ENCODE assay signal across 11 cellular contexts in the genomic region with DNA sequence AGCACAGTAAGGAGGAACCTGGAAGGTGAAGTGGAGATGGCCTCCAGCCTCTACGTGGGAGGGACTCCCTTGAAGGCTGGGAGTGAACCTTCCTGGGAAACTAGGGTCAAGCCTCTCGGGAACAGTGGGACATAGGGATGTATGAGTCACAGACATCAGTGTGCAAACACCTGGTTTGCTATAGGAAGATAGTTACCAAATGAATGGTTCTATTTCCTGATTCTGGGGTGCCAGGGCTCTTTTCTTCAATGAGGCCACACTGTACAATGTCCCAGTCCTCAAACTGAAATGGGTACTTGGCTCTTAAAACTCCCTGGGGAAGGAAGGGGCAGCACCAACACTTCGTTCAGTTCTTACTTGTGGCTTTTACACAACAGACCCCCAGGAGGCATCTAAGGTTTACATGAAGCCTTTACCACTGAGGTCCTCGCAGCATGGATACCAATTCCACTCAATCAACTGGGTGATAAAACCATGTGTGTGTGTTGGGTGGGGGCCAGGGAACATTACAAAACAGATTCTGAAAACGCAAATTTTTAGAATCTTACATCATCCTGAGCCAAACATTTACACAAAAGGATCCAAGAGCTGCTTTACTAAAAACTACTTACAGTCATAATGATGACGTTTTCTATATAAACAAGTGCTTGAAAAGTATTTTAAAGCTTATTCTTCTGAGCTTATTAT. TPM values are rescaled to one million over a fixed set of nuclear protein-coding genes. Genes with fewer than 3 reads are reported as not detected.
DNase-seq lines count a peak whose midpoint lies in the region; ATAC-seq and TF ChIP-seq lines count a peak whose summit lies in the region.
"Had no signal": no experiment of that assay in that cellular context is flagged by ENCODE, and none has a peak within 500 bp of the region (broad histone marks: within the 10 kb centered on the region; RNA-seq: fewer than 3 reads in every experiment).

No MANE protein-coding gene starts in this region.

- H2BK20ac ChIP-seq in IMR-90 (ENCODE audit: low read depth, low read length) = peak overlapping the region; percentile 98

- TF ChIP-seq RAD21 in IMR-90 (IDR thresholded peaks at IDR 0.05; ENCODE audit: low read length) (no peak), liver (IDR thresholded peaks at IDR 0.05) (no peak)

- H2BK5ac ChIP-seq in IMR-90 (ENCODE audit: low read depth, low read length, poor library complexity, severe bottlenecking) = peak overlapping the region; percentile 100

- H4K91ac ChIP-seq in IMR-90 (ENCODE audit: insufficient read depth, low read depth, low read length) = peak overlapping the region; percentile 99

- peaks cover 35% of the 10 kb centered on the region for H3K36me3 ChIP-seq in IMR-90 (ENCODE audit: control insufficient read depth, insufficient read depth, low read length)
- H3K36me3 ChIP-seq in liver (ENCODE audit: control insufficient read depth in 4 of 4, insufficient read depth in 3 of 4, low read depth in 1 of 4, low read length in 3 of 4) = peaks cover 0 to 32% (median 12%) of the 10 kb centered on the region in 4 donors

- peak overlapping the region; percentile 96 for H3K14ac ChIP-seq in IMR-90 (replicated peaks; ENCODE audit: low read depth, low read length)

- POLR2A ChIA-PET in IMR-90 (lab: Charles Lee; ENCODE audit: unreplicated experiment) = no interaction called here

- no CpG with 5 or more reads among the region's 6 CpGs for WGBS in IMR-90 (ENCODE audit: extremely low coverage in 2 of 2, insufficient read length in 1 of 2), 2 experiments
- 56% methylated on average over 6 of the region's 6 CpGs for WGBS in liver

- H4K5ac ChIP-seq in IMR-90 (ENCODE audit: low read depth, low read length) = peak overlapping the region; percentile 85

- H3K18ac ChIP-seq in IMR-90 (ENCODE audit: low read depth, low read length) = peak overlapping the region; percentile 96

- in situ Hi-C loops in IMR-90 (cut with MboI; ENCODE audit: low sequenced_read_pairs) = no loop called here

- no peaks in the 10 kb centered on the region for H3K9me3 Mint-ChIP-seq in stimulated activated effector memory CD8-positive, alpha-beta T cell treated with anti-CD3 and anti-CD28 coated beads, Interleukin-12 subunit alpha, Interleukin-12 subunit beta, amount 100 ng/mL, for 72 hours

- H3K9me3 ChIP-seq in IMR-90 (ENCODE audit: control insufficient read depth, insufficient read depth, low read length) (no peaks in the 10 kb centered on the region), liver (ENCODE audit: control insufficient read depth in 4 of 4, low read length in 3 of 4) (no peaks in the 10 kb centered on the region)

- peaks cover 33% of the 10 kb centered on the region for H3K9me1 ChIP-seq in IMR-90 (ENCODE audit: insufficient read depth, low read length)

- peak overlapping the region; percentile 97 for H3K27ac ChIP-seq in IMR-90 (ENCODE audit: insufficient read depth, low read length)
- H3K27ac ChIP-seq in liver (ENCODE audit: low read depth in 1 of 2, low read length in 2 of 2) = peak overlapping the region; percentile 60 to 87

- peak overlapping the region; percentile 92 for H2BK15ac ChIP-seq in IMR-90 (ENCODE audit: low read depth, low read length)

- ATAC-seq in IMR-90 (ENCODE audit: low read depth) = peak; percentile 58
- no peak for ATAC-seq in stimulated activated effector memory CD8-positive, alpha-beta T cell treated with anti-CD3 and anti-CD28 coated beads, Interleukin-12 subunit alpha, Interleukin-12 subunit beta, amount 100 ng/mL, for 72 hours
- no peak for ATAC-seq in HG03342 (IDR thresholded peaks at IDR 0.05; ENCODE audit: unreplicated experiment)

- TF ChIP-seq POLR2A in IMR-90 (IDR thresholded peaks at IDR 0.05; ENCODE audit: low read depth, low read length) = peak; percentile 51; the same call in 1 of the 2 replicates

- H3K23ac ChIP-seq in IMR-90 (ENCODE audit: low read depth, low read length) = peak overlapping the region; percentile 98

- H3K4me1 ChIP-seq in IMR-90 (ENCODE audit: control insufficient read depth, insufficient read depth, low read length) (peaks cover 31% of the 10 kb centered on the region), liver (ENCODE audit: control insufficient read depth in 4 of 4, insufficient read depth in 4 of 4, low read length in 3 of 4) (peaks cover 7 to 14% (median 11%) of the 10 kb centered on the region in 4 donors)

- peaks cover 56% of the 10 kb centered on the region for H3K36me3 Mint-ChIP-seq in stimulated activated effector memory CD8-positive, alpha-beta T cell treated with anti-CD3 and anti-CD28 coated beads, Interleukin-12 subunit alpha, Interleukin-12 subunit beta, amount 100 ng/mL, for 72 hours

- H2AK5ac ChIP-seq in IMR-90 (ENCODE audit: low read depth, low read length) = peak overlapping the region; percentile 98

- H3K9ac ChIP-seq in IMR-90 (ENCODE audit: low read depth, low read length) = peak overlapping the region; percentile 10; the same call in 1 of the 2 replicates
- H3K9ac ChIP-seq in liver (ENCODE audit: low read depth in 1 of 2, low read length in 2 of 2) = no peak overlapping the region

- H4K20me1 ChIP-seq in IMR-90 (ENCODE audit: insufficient read depth, low read length) = peaks cover 8% of the 10 kb centered on the region

- H3K4me2 ChIP-seq in IMR-90 (ENCODE audit: low read depth, low read length) = peak overlapping the region; percentile 49

- H4K8ac ChIP-seq in IMR-90 (ENCODE audit: low read depth in 2 of 2, low read length in 2 of 2) = peak overlapping the region; percentile 51 to 97

- no peak overlapping the region for H3K27ac Mint-ChIP-seq in stimulated activated effector memory CD8-positive, alpha-beta T cell treated with anti-CD3 and anti-CD28 coated beads, Interleukin-12 subunit alpha, Interleukin-12 subunit beta, amount 100 ng/mL, for 72 hours

- H3K4me3 ChIP-seq in IMR-90 (ENCODE audit: insufficient read depth, low read depth, low read length) = no peak overlapping the region
- H3K4me3 ChIP-seq in cardiac fibroblast (replicated peaks in 1 of 2; ENCODE audit: low read depth in 2 of 2, low read length in 2 of 2) = peak overlapping the region in 1 of 2 donors; percentile 53
- no peak overlapping the region for H3K4me3 ChIP-seq in liver (ENCODE audit: low read depth in 1 of 3, low read length in 3 of 3)

- H3K4ac ChIP-seq in IMR-90 (ENCODE audit: low read depth, low read length) = peak overlapping the region; percentile 99

- TSS peak; percentile 71 for BruUV-seq in IMR-90 (replicated peaks; lab: Mats Ljungman, UMichigan)

- CTCF ChIA-PET in IMR-90 (lab: Yijun Ruan, JAX) = interaction anchor here (1.0 kb wide), 1 partner anchor 8 kb away, joined by 3 read pairs; no protein-coding TSS in a partner anchor

- H2AFZ ChIP-seq in IMR-90 (replicated peaks; ENCODE audit: low read length, poor library complexity) = peak overlapping the region; percentile 13

- peak overlapping the region; percentile 99 for H2AK9ac ChIP-seq in IMR-90 (replicated peaks; ENCODE audit: low read depth, low read length, poor library complexity)

- H3K4me3 Mint-ChIP-seq in stimulated activated effector memory CD8-positive, alpha-beta T cell treated with anti-CD3 and anti-CD28 coated beads, Interleukin-12 subunit alpha, Interleukin-12 subunit beta, amount 100 ng/mL, for 72 hours = no peak overlapping the region

- TF ChIP-seq CTCF in IMR-90 (conservative IDR thresholded peaks at IDR 0.05; ENCODE audit: low read depth, low read length) (peak; percentile 17; the same call in 1 of the 2 replicates), cardiac fibroblast (IDR thresholded peaks at IDR 0.05; ENCODE audit: low read depth, low read length) (no peak), liver (IDR thresholded peaks at IDR 0.05; ENCODE audit: low read depth, low read length, missing input control) (no peak)

- H2BK120ac ChIP-seq in IMR-90 (ENCODE audit: low read depth, low read length) = peak overlapping the region; percentile 97

- dilution Hi-C loops in IMR-90 (cut with HindIII; ENCODE audit: low sequenced_read_pairs, unreplicated experiment) = no loop called here

- H3K27me3 ChIP-seq in IMR-90 (ENCODE audit: control insufficient read depth, insufficient read depth, low read length) (no peaks in the 10 kb centered on the region), liver (ENCODE audit: control insufficient read depth in 4 of 4, insufficient read depth in 4 of 4, low read length in 3 of 4) (no peaks in the 10 kb centered on the region)

- H3K4me1 Mint-ChIP-seq in stimulated activated effector memory CD8-positive, alpha-beta T cell treated with anti-CD3 and anti-CD28 coated beads, Interleukin-12 subunit alpha, Interleukin-12 subunit beta, amount 100 ng/mL, for 72 hours = peaks cover 7% of the 10 kb centered on the region

- DNase-seq in A172 (ENCODE audit: low spot score) (peak; percentile 69), IMR-90 (peak; percentile 98), cardiac fibroblast (ENCODE audit: low read depth in 2 of 2) (peak; percentile 94 to 98), NCI-H1048 (lab: John Stamatoyannopoulos, UW) (no peak)
- DNase-seq in stimulated activated effector memory CD8-positive, alpha-beta T cell treated with anti-CD3 and anti-CD28 coated beads, Interleukin-12 subunit alpha, Interleukin-12 subunit beta, amount 100 ng/mL, for 72 hours (ENCODE audit: low spot score in 2 of 2) = no peak
- DNase-seq in activated CD4-positive, alpha-beta T cell treated with anti-CD3 and anti-CD28 coated beads for 48 hours = no peak
- DNase-seq: activated naive CD4-positive, alpha-beta T cell; NCI-H774 had no signal

- H3K56ac ChIP-seq in IMR-90 (ENCODE audit: extremely low read depth, insufficient read depth, low read length) = peak overlapping the region; percentile 95

- H3K79me1 ChIP-seq in IMR-90 (ENCODE audit: low read depth in 1 of 2, low read length in 2 of 2) = peaks cover 3 to 40% of the 10 kb centered on the region in 2 experiments; a peak in 3 of 4 replicates

- intact Hi-C loops in IMR-90 (cut with micrococcal nuclease) = loop anchor here (1.0 kb wide), 1 partner anchor 71 kb away; a partner anchor contains a TSS

RNA-seq across cellular contexts. Expression of a gene that starts 10.4 kb away (rescaled TPM):
- 25.3 and 31.3 TPM in 2 replicates for total RNA-seq in A172 (2014; rRNA removed; shearing (Covaris generic))
- total RNA-seq in IMR-90 (2012; rRNA removed) (0.56 and 1.3 TPM in 2 replicates), liver (10 to 100 TPM in 1 of 2 donors, not detected in 1; 14.0 TPM)
- polyA plus RNA-seq in IMR-90 (2012; rRNA removed) (3.5 and 3.8 TPM in 2 replicates), liver (under 1 TPM in 1 of 2 donors, not detected in 1; 0.17 TPM)
- 1.3 and 5.0 TPM in 2 replicates for polyA plus RNA-seq in IMR-90 (2012; cell fraction: cytosol; rRNA removed)
- polyA plus RNA-seq in IMR-90 (2012; cell fraction: nucleus; rRNA removed; ENCODE audit: low replicate concordance) = 6.8 and 8.6 TPM in 2 replicates
- polyA plus RNA-seq: neural cell had no signal

RNA-seq across cellular contexts. Expression of a gene that starts 30.7 kb away (rescaled TPM):
- total RNA-seq in A172 (2014; rRNA removed; shearing (Covaris generic)) = 6.3 and 7.4 TPM in 2 replicates
- total RNA-seq in IMR-90 (2012; rRNA removed) (under 0.01 TPM in 1 of 2 replicates, not detected in the other), liver (under 1 TPM in 1 of 2 donors, not detected in 1; 0.08 TPM)
- polyA plus RNA-seq in IMR-90 (2012; rRNA removed) (0.03 TPM in 2 replicates), liver (under 1 TPM in 1 of 2 donors, not detected in 1; 0.05 TPM)
- polyA plus RNA-seq in IMR-90 (2012; cell fraction: cytosol; rRNA removed) = 0.02 and 0.08 TPM in 2 replicates
- polyA plus RNA-seq in IMR-90 (2012; cell fraction: nucleus; rRNA removed; ENCODE audit: low replicate concordance) = 0.06 and 0.14 TPM in 2 replicates
- polyA plus RNA-seq: neural cell had no signal

RNA-seq across cellular contexts. Expression of a gene that starts 34.3 kb away (rescaled TPM):
- 21.2 and 22.2 TPM in 2 replicates for total RNA-seq in A172 (2014; rRNA removed; shearing (Covaris generic))
- total RNA-seq in IMR-90 (2012; rRNA removed) (13.3 and 15.3 TPM in 2 replicates), liver (10 to 100 TPM; 19.2 to 21.1 TPM)
- polyA plus RNA-seq in IMR-90 (2012; rRNA removed) (44.2 and 44.4 TPM in 2 replicates), liver (10 to 100 TPM; 15.0 to 20.7 TPM)
- polyA plus RNA-seq in IMR-90 (2012; cell fraction: cytosol; rRNA removed) = 23.3 and 46.0 TPM in 2 replicates
- 79.8 and 140 TPM in 2 replicates for polyA plus RNA-seq in IMR-90 (2012; cell fraction: nucleus; rRNA removed; ENCODE audit: low replicate concordance)

Comparison
In these comparisons a context has a peak if more than half of its experiments do, and no peak if none do; other contexts are left out.
1. DNase-seq: peak in A172 (single experiment), IMR-90 (single experiment) and cardiac fibroblast (2 of 2); none in NCI-H1048 (single experiment), stimulated activated effector memory CD8-positive, alpha-beta T cell treated with anti-CD3 and anti-CD28 coated beads, Interleukin-12 subunit alpha, Interleukin-12 subunit beta, amount 100 ng/mL, for 72 hours (0 of 2) and activated CD4-positive, alpha-beta T cell treated with anti-CD3 and anti-CD28 coated beads for 48 hours (single experiment).